ENCODE assay signal across 18 cellular contexts in genomic region chr13:75129331-75129730, GRCh38.
"Had no signal": no experiment of that assay in that cellular context is flagged by ENCODE, and none has a peak within 500 bp of the region (broad histone marks: within the 10 kb centered on the region; RNA-seq: fewer than 3 reads in every experiment).

No MANE protein-coding gene starts in this region.

- H3K9me3 Mint-ChIP-seq: stimulated activated naive CD8-positive, alpha-beta T cell treated with anti-CD3 and anti-CD28 coated beads, Interleukin-15, Interleukin-2, amounts not matched to agents 100 ng/mL and 50 ng/mL, for 24 hours; T-cell had no signal

- H3K27ac Mint-ChIP-seq: natural killer cell treated with Interleukin-12 subunit alpha and Interleukin-12 subunit beta and Interleukin-15 and Interleukin-18, amount 100 ng/mL, for 72 hours; progenitor cell of endocrine pancreas; stimulated activated naive CD8-positive, alpha-beta T cell treated with anti-CD3 and anti-CD28 coated beads, Interleukin-15, Interleukin-2, amounts not matched to agents 100 ng/mL and 50 ng/mL, for 24 hours; T-cell had no signal

- H3K4me1 ChIP-seq: right atrium auricular region, upper lobe of left lung had no signal

- H3K4me3 Mint-ChIP-seq: natural killer cell treated with Interleukin-12 subunit alpha and Interleukin-12 subunit beta and Interleukin-15 and Interleukin-18, amount 100 ng/mL, for 72 hours; stimulated activated naive CD8-positive, alpha-beta T cell treated with anti-CD3 and anti-CD28 coated beads, Interleukin-15, Interleukin-2, amounts not matched to agents 100 ng/mL and 50 ng/mL, for 24 hours; T-cell had no signal

- H3K27me3 Mint-ChIP-seq: progenitor cell of endocrine pancreas; stimulated activated naive CD8-positive, alpha-beta T cell treated with anti-CD3 and anti-CD28 coated beads, Interleukin-15, Interleukin-2, amounts not matched to agents 100 ng/mL and 50 ng/mL, for 24 hours had no signal

- H3K4me1 Mint-ChIP-seq: T-cell had no signal

- DNase-seq: activated CD4-positive, alpha-beta T cell treated with anti-CD3 and anti-CD28 coated beads, Interleukin-2, amount 50 U/mL, for 4 hours; activated CD4-positive, CD25-positive, alpha-beta regulatory T cell treated with anti-CD3 and anti-CD28 coated beads, Interleukin-2, amount 50 U/mL, for 72 hours; activated naive CD4-positive, alpha-beta T cell treated with Interleukin-2 at 50 U/mL for 16 hours; activated T-cell treated with anti-CD3 and anti-CD28 coated beads for 4 hours; aorta; dermis blood vessel endothelial cell; kidney glomerular epithelial cell; left ventricle myocardium superior; mesenchymal stem cell; small intestine; T-cell; T-helper 9 cell; upper lobe of left lung had no signal

- ATAC-seq: left ventricle myocardium superior; natural killer cell treated with Interleukin-12 subunit alpha and Interleukin-12 subunit beta and Interleukin-15 and Interleukin-18, amount 100 ng/mL, for 72 hours; T-cell had no signal

- H3K36me3 ChIP-seq: right atrium auricular region, upper lobe of left lung had no signal

- H3K27me3 ChIP-seq: right atrium auricular region, upper lobe of left lung had no signal

- H3K9me3 ChIP-seq: right atrium auricular region, upper lobe of left lung had no signal

- H3K36me3 Mint-ChIP-seq: natural killer cell treated with Interleukin-12 subunit alpha and Interleukin-12 subunit beta and Interleukin-15 and Interleukin-18, amount 100 ng/mL, for 72 hours; T-cell had no signal

- H3K27ac ChIP-seq: epithelial cell of prostate, right atrium auricular region, upper lobe of left lung had no signal

- H3K4me3 ChIP-seq: right atrium auricular region, upper lobe of left lung had no signal
